Comparison of ENCODE assay signal across 18 cellular contexts in the genomic region with DNA sequence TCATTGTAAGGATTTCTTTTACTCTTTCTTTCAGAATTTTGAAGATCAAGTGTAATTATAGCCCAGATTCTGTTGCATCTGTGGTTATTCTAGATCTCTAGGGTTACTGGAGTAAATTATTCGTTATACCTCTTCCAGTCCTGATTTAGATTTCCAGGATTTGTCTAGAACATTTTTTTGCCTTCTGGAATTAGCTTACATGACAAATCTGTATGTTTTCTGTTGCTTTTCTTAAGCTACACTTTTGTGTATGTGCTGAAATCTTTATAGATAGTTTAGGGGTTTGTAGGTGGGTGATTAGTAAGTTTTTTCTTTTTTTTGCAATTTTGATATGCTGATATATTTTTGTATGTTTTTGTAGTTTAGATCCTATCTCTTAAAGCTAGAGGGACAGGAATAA.
"Had no signal": no experiment of that assay in that cellular context is flagged by ENCODE, and none has a peak within 500 bp of the region (broad histone marks: within the 10 kb centered on the region; RNA-seq: fewer than 3 reads in every experiment).

No MANE protein-coding gene starts in this region.

- H3K4me3 ChIP-seq: esophagus squamous epithelium, gastroesophageal sphincter, sigmoid colon, skin epidermis, suprapubic skin, thyroid gland, upper lobe of left lung, uterus had no signal

- ATAC-seq: effector memory CD8-positive, alpha-beta T cell; gastroesophageal sphincter; naive thymus-derived CD4-positive, alpha-beta T cell; stimulated activated naive CD8-positive, alpha-beta T cell treated with anti-CD3 and anti-CD28 coated beads, Interleukin-15, Interleukin-2, amounts not matched to agents 100 U/mL and 50 U/mL, for 24 hours had no signal

- H3K4me1 ChIP-seq: gastroesophageal sphincter, sigmoid colon, suprapubic skin, upper lobe of left lung, uterus had no signal

- H3K27ac Mint-ChIP-seq: dendritic cell treated with granulocyte-macrophage colony-stimulating factor and Interleukin-4, amounts not matched to agents 40 ng/mL and 50 ng/mL, for 4 days; effector memory CD8-positive, alpha-beta T cell; naive thymus-derived CD4-positive, alpha-beta T cell had no signal

- DNase-seq: effector memory CD8-positive, alpha-beta T cell; esophagus squamous epithelium; glutamatergic neuron; islet precursor cell; midbrain; naive thymus-derived CD4-positive, alpha-beta T cell; posterior cingulate gyrus; sigmoid colon; stimulated activated CD4-positive, alpha-beta T cell treated with anti-CD3 and anti-CD28 coated beads, Interleukin-2, amount 100 ng/mL, for 24 hours; stimulated activated naive CD8-positive, alpha-beta T cell treated with anti-CD3 and anti-CD28 coated beads, Interleukin-15, Interleukin-2, amounts not matched to agents 100 U/mL and 50 U/mL, for 24 hours; thyroid gland; upper lobe of left lung; uterus had no signal

- H3K9me3 ChIP-seq: esophagus squamous epithelium, gastroesophageal sphincter, suprapubic skin, thyroid gland, upper lobe of left lung, uterus had no signal

- H3K27me3 Mint-ChIP-seq: dendritic cell treated with granulocyte-macrophage colony-stimulating factor and Interleukin-4, amounts not matched to agents 40 ng/mL and 50 ng/mL, for 4 days; naive thymus-derived CD4-positive, alpha-beta T cell had no signal

- H3K27ac ChIP-seq: esophagus squamous epithelium, gastroesophageal sphincter, sigmoid colon, skin epidermis, suprapubic skin, thyroid gland, upper lobe of left lung, uterus had no signal

- H3K9me3 Mint-ChIP-seq: dendritic cell treated with granulocyte-macrophage colony-stimulating factor and Interleukin-4, amounts not matched to agents 40 ng/mL and 50 ng/mL, for 4 days; effector memory CD8-positive, alpha-beta T cell had no signal

- H3K27me3 ChIP-seq: esophagus squamous epithelium, gastroesophageal sphincter, sigmoid colon, suprapubic skin, thyroid gland, upper lobe of left lung, uterus had no signal

- H3K4me3 Mint-ChIP-seq: dendritic cell treated with granulocyte-macrophage colony-stimulating factor and Interleukin-4, amounts not matched to agents 40 ng/mL and 50 ng/mL, for 4 days; effector memory CD8-positive, alpha-beta T cell; naive thymus-derived CD4-positive, alpha-beta T cell had no signal

- FAIRE-seq: colon had no signal

- H3K36me3 ChIP-seq: suprapubic skin, thyroid gland, uterus had no signal
